ENCODE assay signal across 8 cellular contexts in the genomic region with DNA sequence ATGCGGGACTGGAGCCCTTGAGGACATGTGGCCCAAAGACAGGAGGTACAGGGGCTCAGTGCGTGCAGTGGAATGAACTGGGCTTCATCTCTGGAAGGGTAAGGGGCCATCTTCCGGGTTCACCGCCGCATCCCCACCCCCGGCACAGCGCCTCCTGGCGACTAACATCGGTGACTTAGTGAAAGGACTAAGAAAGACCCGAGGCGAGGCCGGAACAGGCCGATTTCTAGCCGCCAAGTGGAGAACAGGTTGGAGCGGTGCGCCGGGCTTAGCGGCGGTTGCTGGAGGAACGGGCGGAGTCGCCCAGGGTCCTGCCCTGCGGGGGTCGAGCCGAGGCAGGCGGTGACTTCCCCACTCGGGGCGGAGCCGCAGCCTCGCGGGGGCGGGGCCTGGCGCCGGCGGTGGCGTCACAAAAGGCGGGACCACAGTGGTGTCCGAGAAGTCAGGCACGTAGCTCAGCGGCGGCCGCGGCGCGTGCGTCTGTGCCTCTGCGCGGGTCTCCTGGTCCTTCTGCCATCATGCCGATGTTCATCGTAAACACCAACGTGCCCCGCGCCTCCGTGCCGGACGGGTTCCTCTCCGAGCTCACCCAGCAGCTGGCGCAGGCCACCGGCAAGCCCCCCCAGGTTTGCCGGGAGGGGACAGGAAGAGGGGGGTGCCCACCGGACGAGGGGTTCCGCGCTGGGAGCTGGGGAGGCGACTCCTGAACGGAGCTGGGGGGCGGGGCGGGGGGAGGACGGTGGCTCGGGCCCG. TPM values are rescaled to one million over a fixed set of nuclear protein-coding genes. Genes with fewer than 3 reads are reported as not detected.
DNase-seq lines count a peak whose midpoint lies in the region; ATAC-seq and TF ChIP-seq lines count a peak whose summit lies in the region.

A gene (plus strand): TSS at position 427 of the 753 bp plus-strand sequence. CDS start 92 bp downstream, at position 519.

- peaks cover 4 to 9% of the 10 kb centered on the region in 2 donors for H3K4me1 ChIP-seq in lung (ENCODE audit: control insufficient read depth in 2 of 2, insufficient read depth in 2 of 2, low read length in 2 of 2)

- H3K27ac ChIP-seq in lung (ENCODE audit: low read depth in 1 of 2, low read length in 1 of 2) = peak within 1 kb of the TSS; percentile 95 to 98

- ATAC-seq in GM19467 (IDR thresholded peaks at IDR 0.05; ENCODE audit: unreplicated experiment) (peak; percentile 68), lung (ENCODE audit: insufficient read depth, low FRiP score) (peak; percentile 93)

- H3K4me3 ChIP-seq in lung = peak within 1 kb of the TSS; percentile 78

- no peaks in the 10 kb centered on the region for H3K9me3 ChIP-seq in lung (ENCODE audit: control insufficient read depth in 2 of 2, insufficient read depth in 1 of 2, low read length in 1 of 2)

- 0 to 1% methylated on average over 68 to 71 of the region's 71 CpGs for WGBS in lung, 2 donors

- DNase-seq in COLO668 (lab: John Stamatoyannopoulos, UW; ENCODE audit: unreplicated experiment) = peak; percentile 96
- DNase-seq in HPDE6-E6E7 (ENCODE audit: extremely low spot score) = peak; percentile 78
- DNase-seq in NK-92 (lab: John Stamatoyannopoulos, UW; ENCODE audit: unreplicated experiment) = peak; percentile 62
- DNase-seq in activated CD8-positive, alpha-beta memory T cell treated with anti-CD3 and anti-CD28 coated beads for 1 hour (ENCODE audit: extremely low read depth in 1 of 2, low read depth in 1 of 2) = peak; percentile 75 to 91
- DNase-seq in effector CD4-positive, alpha-beta T cell = peak; percentile 90
- DNase-seq in lung (ENCODE audit: low spot score) = peak; percentile 96
- DNase-seq in stimulated activated CD4-positive, alpha-beta T cell treated with anti-CD3 and anti-CD28 coated beads, TNF-alpha, amount 100 ng/mL, for 4 hours (ENCODE audit: low read depth in 3 of 3) = peak; percentile 91 to 97 (median 96)

- H3K27me3 ChIP-seq in lung (ENCODE audit: control insufficient read depth, insufficient read depth) = no peaks in the 10 kb centered on the region

- peaks cover 3 to 15% of the 10 kb centered on the region in 2 donors for H3K36me3 ChIP-seq in lung (ENCODE audit: control insufficient read depth in 2 of 2, insufficient read depth in 2 of 2, low read length in 2 of 2)

- peak; percentile 8 for TF ChIP-seq CTCF in lung (IDR thresholded peaks at IDR 0.05; ENCODE audit: control extremely low read depth, extremely low read depth)

RNA-seq across cellular contexts. Expression of the gene that starts here (rescaled TPM):
- total RNA-seq in lung = 100 to 1,000 TPM in 1 of 2 donors, 10 to 100 TPM in 1; 71.8 to 751 TPM
- polyA plus RNA-seq in lung = 100 to 1,000 TPM; 850 to 887 TPM

Comparison
In these comparisons a context has a peak if more than half of its experiments do, and no peak if none do; other contexts are left out.
1. Peak in every context shown above with its lines: DNase-seq, ATAC-seq, H3K4me3 ChIP-seq and H3K27ac ChIP-seq.